ENCODE assay signal across 16 cellular contexts in the genomic region with DNA sequence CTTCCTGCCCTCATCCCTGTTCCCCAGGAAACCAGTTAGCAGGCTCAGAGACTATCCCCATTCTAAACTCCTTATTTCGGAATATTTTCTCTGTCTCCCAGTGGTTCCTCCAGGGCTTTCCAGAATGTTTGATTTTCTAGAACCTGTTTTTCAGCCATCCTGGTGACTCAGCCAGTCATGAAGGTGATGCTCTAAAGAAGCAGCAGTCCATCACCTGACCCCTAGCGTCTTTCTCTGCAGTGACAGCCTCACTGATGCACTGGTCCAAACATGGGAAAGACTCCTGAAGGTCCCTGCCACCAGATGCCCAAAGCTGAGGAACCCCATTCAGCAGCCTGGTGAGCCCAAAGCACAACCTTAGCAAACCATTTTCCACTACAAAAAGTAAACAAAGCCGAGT.
DNase-seq lines count a peak whose midpoint lies in the region; ATAC-seq, FAIRE-seq and TF ChIP-seq lines count a peak whose summit lies in the region.
"Had no signal": no experiment of that assay in that cellular context is flagged by ENCODE, and none has a peak within 500 bp of the region (broad histone marks: within the 10 kb centered on the region; RNA-seq: fewer than 3 reads in every experiment).

No MANE protein-coding gene starts in this region.

- H3K9ac ChIP-seq in HCT116 (ENCODE audit: low read length) = no peak overlapping the region
- no peak overlapping the region for H3K9ac ChIP-seq in trophoblast cell (ENCODE audit: low read length)
- H3K9ac ChIP-seq in H9 (ENCODE audit: extremely low read depth, insufficient read length, low read length) = no peak overlapping the region
- H3K9ac ChIP-seq: BLaER1 treated with 17β-estradiol and CSF1 and Interleukin-3, amounts not matched to agents 10 nM and 100 nM had no signal

- no peaks in the 10 kb centered on the region for H3K9me3 Mint-ChIP-seq in H9

- H3K27ac ChIP-seq in HCT116 (ENCODE audit: low read depth, low read length) (no peak overlapping the region), PC-9 (no peak overlapping the region), trophoblast cell (ENCODE audit: low read depth, low read length) (no peak overlapping the region), H9 (ENCODE audit: insufficient read length, low read depth, low read length) (no peak overlapping the region), hepatocyte (no peak overlapping the region)
- H3K27ac ChIP-seq: BLaER1 treated with 17β-estradiol and CSF1 and Interleukin-3, amounts not matched to agents 10 nM and 100 nM had no signal

- H3K27ac Mint-ChIP-seq in H9 = peak overlapping the region in 1 of 3 experiments; percentile 43; a peak in 2 of 7 replicates

- no peaks in the 10 kb centered on the region for H3F3A ChIP-seq in PC-9 (ENCODE audit: insufficient read depth, low read depth)

- H2BK20ac ChIP-seq in H9 (ENCODE audit: low read depth, low read length, poor library complexity, severe bottlenecking) = no peak overlapping the region

- H2AFZ ChIP-seq in HCT116 (ENCODE audit: low read depth, low read length, poor library complexity, severe bottlenecking) (no peak overlapping the region), PC-9 (no peak overlapping the region), trophoblast cell (ENCODE audit: insufficient read depth, low read length, poor library complexity) (no peak overlapping the region), H9 (ENCODE audit: low read length) (no peak overlapping the region), hepatocyte (no peak overlapping the region)

- H3K36me3 ChIP-seq in HCT116 (ENCODE audit: control insufficient read depth in 1 of 2, insufficient read depth in 2 of 2, low read length in 2 of 2) (no peaks in the 10 kb centered on the region), PC-9 (ENCODE audit: low read depth) (no peaks in the 10 kb centered on the region), bronchial epithelial cell (ENCODE audit: control insufficient read depth, insufficient read depth, low read length) (no peaks in the 10 kb centered on the region), trophoblast cell (ENCODE audit: control insufficient read depth in 1 of 2, insufficient read depth in 2 of 2, low read length in 2 of 2) (no peaks in the 10 kb centered on the region), hepatocyte (replicated peaks; ENCODE audit: insufficient read depth, low read depth) (no peaks in the 10 kb centered on the region)
- H3K36me3 ChIP-seq: BLaER1 treated with 17β-estradiol and CSF1 and Interleukin-3, amounts not matched to agents 10 nM and 100 nM had no signal

- H2BK120ac ChIP-seq in trophoblast cell (ENCODE audit: insufficient read depth, low read length, poor library complexity) (no peak overlapping the region), H9 (ENCODE audit: low read depth, low read length, poor library complexity, severe bottlenecking) (no peak overlapping the region)

- H4K8ac ChIP-seq in trophoblast cell (ENCODE audit: low read depth, low read length) = no peak overlapping the region
- no peak overlapping the region for H4K8ac ChIP-seq in H9 (replicated peaks; ENCODE audit: insufficient read length, low read depth, low read length)

- H2BK15ac ChIP-seq in H9 (ENCODE audit: low read depth, low read length) = no peak overlapping the region

- no peaks in the 10 kb centered on the region; a peak in 1 of 7 replicates for H3K36me3 Mint-ChIP-seq in H9 (ENCODE audit: insufficient read depth in 1 of 3, low read depth in 3 of 3)

- H3K9me3 ChIP-seq in HCT116 (ENCODE audit: control insufficient read depth in 1 of 2, insufficient read depth in 1 of 2, low read depth in 1 of 2, low read length in 2 of 2) (0 out of 4 replicates have a peak, but pooled peaks cover 0 to 3% of the 10 kb centered on the region in 2 experiments), PC-9 (ENCODE audit: insufficient read depth, low read depth) (no peaks in the 10 kb centered on the region), trophoblast cell (ENCODE audit: insufficient read depth, low read depth, low read length) (no peaks in the 10 kb centered on the region), H9 (ENCODE audit: control insufficient read depth, low read depth, low read length) (no peaks in the 10 kb centered on the region), hepatocyte (ENCODE audit: low read depth) (no peaks in the 10 kb centered on the region)
- H3K9me3 ChIP-seq: BLaER1 treated with 17β-estradiol and CSF1 and Interleukin-3, amounts not matched to agents 10 nM and 100 nM had no signal

- H3K27me3 Mint-ChIP-seq in H9 (ENCODE audit: low read depth) = peaks cover 7% of the 10 kb centered on the region

- TF ChIP-seq POLR2A in HCT116 (IDR thresholded peaks at IDR 0.05; ENCODE audit: borderline replicate concordance, extremely low read depth, insufficient read depth, insufficient read length) = no peak

- no peak overlapping the region for H3T11ph ChIP-seq in H9 (ENCODE audit: low read length)

- H3K27me3 ChIP-seq in HCT116 (ENCODE audit: insufficient read depth, low read length) = no peaks in the 10 kb centered on the region; the same call in 1 of the 2 replicates
- H3K27me3 ChIP-seq in PC-9 (ENCODE audit: insufficient read depth, low read depth) = peaks cover 92% of the 10 kb centered on the region
- H3K27me3 ChIP-seq in bronchial epithelial cell (ENCODE audit: control insufficient read depth, insufficient read depth, low read length) = no peaks in the 10 kb centered on the region
- no peaks in the 10 kb centered on the region for H3K27me3 ChIP-seq in trophoblast cell (ENCODE audit: insufficient read depth, low read length)
- H3K27me3 ChIP-seq in H9 (ENCODE audit: insufficient read depth, low read length) = no peaks in the 10 kb centered on the region
- no peaks in the 10 kb centered on the region for H3K27me3 ChIP-seq in hepatocyte
- H3K27me3 ChIP-seq: BLaER1 treated with 17β-estradiol and CSF1 and Interleukin-3, amounts not matched to agents 10 nM and 100 nM had no signal

- H3K4me3 ChIP-seq in HCT116 (replicated peaks in 1 of 2; ENCODE audit: low read depth in 1 of 2, low read length in 2 of 2) (no peak overlapping the region), PC-9 (no peak overlapping the region), bronchial epithelial cell (ENCODE audit: low read depth, low read length) (no peak overlapping the region), trophoblast cell (ENCODE audit: low read depth, low read length) (no peak overlapping the region), hepatocyte (no peak overlapping the region)
- H3K4me3 ChIP-seq: BLaER1 treated with 17β-estradiol and CSF1 and Interleukin-3, amounts not matched to agents 10 nM and 100 nM had no signal

- H3K23me2 ChIP-seq in H9 (ENCODE audit: insufficient read length, low read depth, low read length, poor library complexity, severe bottlenecking) = no peaks in the 10 kb centered on the region

- H3K4me2 ChIP-seq in HCT116 (ENCODE audit: low read length) = no peak overlapping the region
- no peak overlapping the region for H3K4me2 ChIP-seq in PC-9
- H3K4me2 ChIP-seq in trophoblast cell (ENCODE audit: low read length) = no peak overlapping the region
- H3K4me2 ChIP-seq in H9 (ENCODE audit: insufficient read depth, insufficient read length, low read length) = no peak overlapping the region
- no peak overlapping the region for H3K4me2 ChIP-seq in hepatocyte
- H3K4me2 ChIP-seq: BLaER1 treated with 17β-estradiol and CSF1 and Interleukin-3, amounts not matched to agents 10 nM and 100 nM had no signal

- H3K23ac ChIP-seq in trophoblast cell (ENCODE audit: low read length) = no peak overlapping the region
- H3K23ac ChIP-seq in H9 (ENCODE audit: insufficient read length, low read depth, low read length) = no peak overlapping the region

- peak; percentile 13; the same call in 1 of the 2 replicates for TF ChIP-seq RAD21 in HCT116 (IDR thresholded peaks at IDR 0.05; ENCODE audit: low read depth)

- no CpG with 5 or more reads among the region's 3 CpGs for WGBS in trophoblast cell (ENCODE audit: extremely low coverage, insufficient coverage, insufficient read length)
- WGBS in H9 (ENCODE audit: extremely low coverage, insufficient read length, low lambda C conversion rate) = no CpG with 5 or more reads among the region's 3 CpGs
- 88% methylated on average over 3 of the region's 3 CpGs for WGBS in hepatocyte (ENCODE audit: low lambda C conversion rate, missing lambda C conversion rate)

- TF ChIP-seq CTCF in HCT116 (IDR thresholded peaks at IDR 0.05 in 2 of 3, conservative IDR thresholded peaks at IDR 0.05 in 1 of 3; ENCODE audit: borderline replicate concordance in 1 of 3, insufficient read depth in 1 of 3, low read depth in 2 of 3, low read length in 2 of 3) = peak in 2 of 3 experiments; percentile 17 to 27; a peak in 1 of 6 replicates
- TF ChIP-seq CTCF in PC-9 (conservative IDR thresholded peaks at IDR 0.05) = peak; percentile 49; the same call in 1 of the 2 replicates
- TF ChIP-seq CTCF in bronchial epithelial cell (IDR thresholded peaks at IDR 0.05; ENCODE audit: insufficient read depth, low read length, severe bottlenecking) = peak; percentile 15
- no peak for TF ChIP-seq CTCF in H9 (conservative IDR thresholded peaks at IDR 0.05)
- TF ChIP-seq CTCF in hepatocyte (IDR thresholded peaks at IDR 0.05; ENCODE audit: poor library complexity) = no peak

- no peak overlapping the region for H4K5ac ChIP-seq in H9 (ENCODE audit: insufficient read length, low read depth, low read length)

- H3K56ac ChIP-seq in H9 (ENCODE audit: insufficient read length, low read depth, low read length) = no peak overlapping the region

- H3K9me2 ChIP-seq in HCT116 (ENCODE audit: insufficient read depth) (no peaks in the 10 kb centered on the region), PC-9 (ENCODE audit: insufficient read depth) (no peaks in the 10 kb centered on the region), hepatocyte (replicated peaks; ENCODE audit: insufficient read depth) (no peaks in the 10 kb centered on the region)

- no peak overlapping the region for H3K4me3 Mint-ChIP-seq in H9

- H4K91ac ChIP-seq in trophoblast cell (ENCODE audit: low read depth, low read length) (no peak overlapping the region), H9 (ENCODE audit: insufficient read length, low read depth, low read length) (no peak overlapping the region)

- ATAC-seq in HCT116 = peak; percentile 74
- ATAC-seq in HG03520 (IDR thresholded peaks at IDR 0.05; ENCODE audit: unreplicated experiment) = no peak
- ATAC-seq: Right ventricle myocardium inferior had no signal

- H3K18ac ChIP-seq in trophoblast cell (ENCODE audit: low read length) (no peak overlapping the region), H9 (ENCODE audit: insufficient read length, low read depth, low read length) (no peak overlapping the region)

- H3K4me1 ChIP-seq in HCT116 (ENCODE audit: control insufficient read depth in 1 of 2, insufficient read depth in 2 of 2, low read length in 2 of 2) = no peaks in the 10 kb centered on the region
- no peaks in the 10 kb centered on the region for H3K4me1 ChIP-seq in PC-9 (replicated peaks; ENCODE audit: insufficient read depth)
- no peaks in the 10 kb centered on the region for H3K4me1 ChIP-seq in trophoblast cell (ENCODE audit: control insufficient read depth in 1 of 2, insufficient read depth in 2 of 2, low read length in 2 of 2)
- H3K4me1 ChIP-seq in H9 (ENCODE audit: insufficient read depth, low read length) = peaks cover 5% of the 10 kb centered on the region; the same call in 1 of the 2 replicates
- no peaks in the 10 kb centered on the region for H3K4me1 ChIP-seq in hepatocyte (ENCODE audit: insufficient read depth)
- H3K4me1 ChIP-seq: BLaER1 treated with 17β-estradiol and CSF1 and Interleukin-3, amounts not matched to agents 10 nM and 100 nM had no signal

- no peak overlapping the region for H2AK5ac ChIP-seq in trophoblast cell (ENCODE audit: low read length)
- H2AK5ac ChIP-seq in H9 (ENCODE audit: insufficient read length, low read length) = no peak overlapping the region

- POLR2A ChIA-PET in HCT116 (lab: Charles Lee) (no interaction called here), PC-9 (lab: Charles Lee; ENCODE audit: unreplicated experiment) (no interaction called here)

- no peaks in the 10 kb centered on the region for H3K79me1 ChIP-seq in trophoblast cell (ENCODE audit: low read length)
- no peaks in the 10 kb centered on the region for H3K79me1 ChIP-seq in H9 (ENCODE audit: insufficient read depth, low read depth, low read length, poor library complexity, severe bottlenecking)

- CTCF ChIA-PET in HCT116 (lab: Charles Lee) = no interaction called here
- CTCF ChIA-PET in PC-9 (lab: Charles Lee) = no interaction called here

- no peak overlapping the region for H3K4ac ChIP-seq in trophoblast cell (ENCODE audit: low read depth, low read length)
- no peak overlapping the region for H3K4ac ChIP-seq in H9 (ENCODE audit: low read depth, low read length)

- FAIRE-seq in bronchial epithelial cell (lab: Jason Lieb, UNC) = peak; percentile 79

- intact Hi-C loops in HCT116 (cut with micrococcal nuclease) = no loop called here
- intact Hi-C loops in PC-9 (cut with micrococcal nuclease; ENCODE audit: unreplicated experiment) = no loop called here

- H4K12ac ChIP-seq in trophoblast cell (ENCODE audit: low read depth, low read length) = no peak overlapping the region

- H2BK12ac ChIP-seq in trophoblast cell (ENCODE audit: low read length) (no peak overlapping the region), H9 (ENCODE audit: insufficient read length, low read depth, low read length) (no peak overlapping the region)

- no peaks in the 10 kb centered on the region for H4K20me1 ChIP-seq in HCT116 (ENCODE audit: insufficient read depth)
- H4K20me1 ChIP-seq in PC-9 (ENCODE audit: insufficient read depth) = no peaks in the 10 kb centered on the region
- no peaks in the 10 kb centered on the region for H4K20me1 ChIP-seq in H9 (ENCODE audit: control insufficient read depth, insufficient read depth, insufficient read length)
- no peaks in the 10 kb centered on the region for H4K20me1 ChIP-seq in hepatocyte (ENCODE audit: insufficient read depth, poor library complexity, severe bottlenecking)
- H4K20me1 ChIP-seq: BLaER1 treated with 17β-estradiol and CSF1 and Interleukin-3, amounts not matched to agents 10 nM and 100 nM had no signal

- no peak overlapping the region for H2BK5ac ChIP-seq in trophoblast cell (ENCODE audit: low read depth, low read length, poor library complexity)
- no peak overlapping the region for H2BK5ac ChIP-seq in H9 (ENCODE audit: insufficient read length, low read length)

- DNase-seq in HCT116 (ENCODE audit: low read depth, low spot score) (peak; percentile 2), PC-9 (peak in 1 of 2 experiments; percentile 44), bronchial epithelial cell (ENCODE audit: low read depth) (peak; percentile 51), trophoblast cell (peak; percentile 46 to 73), H9 (no peak), hepatocyte (ENCODE audit: low spot score) (no peak)
- DNase-seq: DND-41, HCEC 1CT, NCI-H1105 treated with DMSO at 0.1 percent for 48 hours, NCI-H1694, NCI-H226, NCI-H524, NCI-H82 had no signal

- H3K79me2 ChIP-seq in HCT116 (ENCODE audit: insufficient read depth, low read length) = no peaks in the 10 kb centered on the region
- H3K79me2 ChIP-seq in PC-9 (ENCODE audit: low read depth) = no peaks in the 10 kb centered on the region
- no peaks in the 10 kb centered on the region for H3K79me2 ChIP-seq in trophoblast cell (ENCODE audit: control insufficient read depth, insufficient read depth, low read length, poor library complexity)
- H3K79me2 ChIP-seq in H9 (ENCODE audit: insufficient read depth, low read length) = no peaks in the 10 kb centered on the region
- H3K79me2 ChIP-seq in hepatocyte = no peaks in the 10 kb centered on the region

- H3K4me1 Mint-ChIP-seq in H9 = peaks cover 33 to 54% of the 10 kb centered on the region in 2 experiments

- H3K14ac ChIP-seq in trophoblast cell (ENCODE audit: low read length) (no peak overlapping the region), H9 (ENCODE audit: insufficient read depth, low read length) (no peak overlapping the region)

- BruUV-seq in HCT116 (replicated peaks; lab: Mats Ljungman, UMichigan) (no TSS peak), PC-9 (replicated peaks; lab: Mats Ljungman, UMichigan) (no TSS peak)

- RAD21 ChIA-PET in HCT116 (lab: Charles Lee; ENCODE audit: low non-redundant PET in 1 of 2, low total read pairs in 2 of 2, uncharacterized antibody in 2 of 2, unreplicated experiment in 2 of 2) = no interaction called here

Comparison
In these comparisons a context has a peak if more than half of its experiments do, and no peak if none do; other contexts are left out.
1. DNase-seq: peak in HCT116 (single experiment), bronchial epithelial cell (single experiment) and trophoblast cell (2 of 2); none in H9 (single experiment) and hepatocyte (single experiment).
2. CTCF ChIP-seq: peak in HCT116 (2 of 3), PC-9 (single experiment) and bronchial epithelial cell (single experiment); none in H9 (single experiment) and hepatocyte (single experiment).